Comparison of ENCODE assay signal across 8 cellular contexts in the genomic region with DNA sequence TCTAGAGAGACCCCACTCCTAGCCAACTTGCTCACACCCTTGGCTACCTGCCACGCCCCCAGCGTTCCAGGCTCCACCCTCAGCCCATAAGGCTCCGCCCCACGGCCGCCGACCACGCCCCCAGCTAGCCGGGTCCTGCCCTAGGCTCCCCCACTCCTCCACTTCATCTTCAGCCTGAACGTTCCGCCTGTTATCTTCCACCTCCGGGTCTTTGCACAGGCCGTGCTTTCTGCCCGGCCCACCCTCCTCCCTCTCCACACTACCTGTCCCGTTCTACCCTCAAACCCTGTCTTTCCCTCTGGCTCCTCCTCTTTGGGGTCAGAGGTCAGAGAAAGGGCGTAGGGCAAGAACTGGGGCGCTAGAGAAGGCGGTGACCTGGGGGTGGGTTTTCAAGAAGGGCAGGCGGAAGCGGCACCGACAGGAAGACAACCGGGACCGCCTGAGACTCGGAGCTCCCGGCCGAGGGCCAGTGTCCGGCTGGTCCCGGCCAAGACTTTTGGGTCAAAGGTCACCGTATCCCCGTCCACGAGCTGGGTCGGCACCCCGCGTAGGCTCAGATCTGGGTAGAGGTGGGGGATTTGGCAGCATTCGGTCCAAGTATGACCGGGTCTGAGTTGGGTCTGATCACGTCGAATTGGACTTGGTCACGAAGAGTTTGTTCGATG. TPM values are rescaled to one million over a fixed set of nuclear protein-coding genes. Genes with fewer than 3 reads are reported as not detected.
DNase-seq lines count a peak whose midpoint lies in the region; ATAC-seq, FAIRE-seq and TF ChIP-seq lines count a peak whose summit lies in the region.

No MANE protein-coding gene starts in this region.

- no peaks in the 10 kb centered on the region for H3K36me3 ChIP-seq in HAP-1 (replicated peaks)
- H3K36me3 ChIP-seq in brain microvascular endothelial cell (replicated peaks): no peaks in the 10 kb centered on the region
- no peaks in the 10 kb centered on the region for H3K36me3 ChIP-seq in keratinocyte (ENCODE audit: control insufficient read depth in 2 of 2, extremely low read depth in 1 of 2, insufficient read depth in 2 of 2, low read length in 2 of 2)

- intact Hi-C loops in CD4-positive, alpha-beta T cell (cut with DNase I, micrococcal nuclease): no loop called here

- in situ Hi-C loops in HAP-1 (cut with MboI; ENCODE audit: low sequenced_read_pairs) (no loop called here), brain microvascular endothelial cell (cut with HindIII; ENCODE audit: low pct_ligation_motif_present, low sequenced_read_pairs) (no loop called here)

- peaks cover 58% of the 10 kb centered on the region for H3K27me3 ChIP-seq in CD4-positive, alpha-beta T cell (ENCODE audit: control insufficient read depth, insufficient read depth, low read length)
- H3K27me3 ChIP-seq in HAP-1 (ENCODE audit: low read depth) (0 out of 2 replicates have a peak, but pooled peaks cover 3% of the 10 kb centered on the region), brain microvascular endothelial cell (replicated peaks) (no peaks in the 10 kb centered on the region), keratinocyte (ENCODE audit: control insufficient read depth, extremely low read depth, insufficient read depth, low read length) (peaks cover 31% of the 10 kb centered on the region)

- H3K4me1 ChIP-seq in HAP-1: peaks cover 5% of the 10 kb centered on the region
- peaks cover 7% of the 10 kb centered on the region for H3K4me1 ChIP-seq in keratinocyte (ENCODE audit: control insufficient read depth, extremely low read depth, insufficient read depth, low read length)

- peak overlapping the region; percentile 35 for H3K4me3 ChIP-seq in HAP-1
- peak overlapping the region; percentile 49 for H3K4me3 ChIP-seq in brain microvascular endothelial cell (ENCODE audit: low read depth, low read length)
- peak overlapping the region in 2 of 3 experiments; percentile 12 to 46 for H3K4me3 ChIP-seq in keratinocyte (ENCODE audit: control insufficient read depth in 2 of 3, extremely low read depth in 1 of 3, insufficient read depth in 2 of 3, low read depth in 1 of 3, low read length in 3 of 3)

- POLR2A ChIA-PET in CD4-positive, alpha-beta T cell (lab: Charles Lee): interaction anchor here (0.6 to 1.4 kb wide), 8 partner anchors 20 to 99 kb away, joined by 3 to 6 read pairs (median 4); a partner anchor contains a TSS

- no peaks in the 10 kb centered on the region for H4K20me1 ChIP-seq in keratinocyte (ENCODE audit: control insufficient read depth, extremely low read depth, insufficient read depth, low read length)

- CTCF ChIA-PET in CD4-positive, alpha-beta T cell (lab: Charles Lee): interaction anchor here (1.9 kb wide), 1 partner anchor 55 kb away, joined by 5 read pairs; no protein-coding TSS in a partner anchor

- peak; percentile 18 for ATAC-seq in CD4-positive, alpha-beta T cell (ENCODE audit: poor library complexity)
- no peak for ATAC-seq in stimulated activated memory B cell treated with anti-CD40 and anti-IgM and Interleukin-4, amounts not matched to agents 10 μg/mL and 1 μg/mL and 100 μg/mL, for 72 hours
- ATAC-seq in HG03469 (IDR thresholded peaks at IDR 0.05; ENCODE audit: unreplicated experiment) (no peak), HG03571 (IDR thresholded peaks at IDR 0.05; ENCODE audit: unreplicated experiment) (no peak)

- peak overlapping the region; percentile 62 for H2AFZ ChIP-seq in keratinocyte (ENCODE audit: control insufficient read depth, low read length)

- no peak overlapping the region for H3K9ac ChIP-seq in keratinocyte (ENCODE audit: control insufficient read depth, extremely low read depth, insufficient read depth, low read length)

- peaks cover 22% of the 10 kb centered on the region for H3K4me1 Mint-ChIP-seq in CD4-positive, alpha-beta T cell (ENCODE audit: low read depth)
- peaks cover 37% of the 10 kb centered on the region for H3K4me1 Mint-ChIP-seq in stimulated activated memory B cell treated with anti-CD40 and anti-IgM and Interleukin-4, amounts not matched to agents 10 μg/mL and 1 μg/mL and 100 μg/mL, for 72 hours

- no peak for FAIRE-seq in keratinocyte (lab: Jason Lieb, UNC)

- H3K27ac Mint-ChIP-seq in CD4-positive, alpha-beta T cell: no peak overlapping the region
- H3K27ac Mint-ChIP-seq in stimulated activated memory B cell treated with anti-CD40 and anti-IgM and Interleukin-4, amounts not matched to agents 10 μg/mL and 1 μg/mL and 100 μg/mL, for 72 hours: peak overlapping the region; percentile 78

- peak in 1 of 10 experiments; percentile 18 for DNase-seq in CD4-positive, alpha-beta T cell
- DNase-seq in HAP-1 (ENCODE audit: low spot score in 2 of 2) (peak; percentile 32 to 78), RKO (ENCODE audit: low spot score) (peak; percentile 55), brain microvascular endothelial cell (no peak), keratinocyte (ENCODE audit: low read depth, low spot score) (no peak)

- peak overlapping the region; percentile 81 for H3K4me3 Mint-ChIP-seq in CD4-positive, alpha-beta T cell
- peak overlapping the region; percentile 87 for H3K4me3 Mint-ChIP-seq in stimulated activated memory B cell treated with anti-CD40 and anti-IgM and Interleukin-4, amounts not matched to agents 10 μg/mL and 1 μg/mL and 100 μg/mL, for 72 hours

- peak overlapping the region; percentile 74 for H3K4me2 ChIP-seq in keratinocyte (ENCODE audit: control insufficient read depth, extremely low read depth, insufficient read depth, low read depth, low read length)

- H3K27me3 Mint-ChIP-seq in CD4-positive, alpha-beta T cell: peaks cover 69% of the 10 kb centered on the region
- peaks cover 87% of the 10 kb centered on the region for H3K27me3 Mint-ChIP-seq in stimulated activated memory B cell treated with anti-CD40 and anti-IgM and Interleukin-4, amounts not matched to agents 10 μg/mL and 1 μg/mL and 100 μg/mL, for 72 hours

- H3K36me3 Mint-ChIP-seq in CD4-positive, alpha-beta T cell (ENCODE audit: low read depth): no peaks in the 10 kb centered on the region
- no peaks in the 10 kb centered on the region for H3K36me3 Mint-ChIP-seq in stimulated activated memory B cell treated with anti-CD40 and anti-IgM and Interleukin-4, amounts not matched to agents 10 μg/mL and 1 μg/mL and 100 μg/mL, for 72 hours

- no peak overlapping the region for H3K27ac ChIP-seq in CD4-positive, alpha-beta T cell (ENCODE audit: low read depth, low read length)
- H3K27ac ChIP-seq in brain microvascular endothelial cell (no peak overlapping the region), keratinocyte (ENCODE audit: control insufficient read depth, insufficient read depth, low read length) (no peak overlapping the region)

- H3K9me1 ChIP-seq in keratinocyte (ENCODE audit: control insufficient read depth, extremely low read depth, insufficient read depth, low read length): no peaks in the 10 kb centered on the region

- dilution Hi-C loops in keratinocyte (cut with MboI; ENCODE audit: extremely low pct_ligation_motif_present, low sequenced_read_pairs): no loop called here

- TF ChIP-seq CTCF in CD4-positive, alpha-beta T cell (IDR thresholded peaks at IDR 0.05): no peak
- TF ChIP-seq CTCF in brain microvascular endothelial cell (IDR thresholded peaks at IDR 0.05; ENCODE audit: low read depth, low read length, missing control alignments) (no peak), keratinocyte (optimal IDR thresholded peaks at IDR 0.05 in 1 of 3, IDR thresholded peaks at IDR 0.05 in 1 of 3, conservative IDR thresholded peaks at IDR 0.05 in 1 of 3; ENCODE audit: extremely low read depth in 1 of 3, insufficient read depth in 2 of 3, low read length in 3 of 3) (no peak)

- no peaks in the 10 kb centered on the region for H3K9me3 Mint-ChIP-seq in CD4-positive, alpha-beta T cell
- H3K9me3 Mint-ChIP-seq in stimulated activated memory B cell treated with anti-CD40 and anti-IgM and Interleukin-4, amounts not matched to agents 10 μg/mL and 1 μg/mL and 100 μg/mL, for 72 hours: no peaks in the 10 kb centered on the region

- H3K9me3 ChIP-seq in CD4-positive, alpha-beta T cell (ENCODE audit: control insufficient read depth, low read length): no peaks in the 10 kb centered on the region
- H3K9me3 ChIP-seq in HAP-1 (no peaks in the 10 kb centered on the region), keratinocyte (ENCODE audit: control insufficient read depth, low read depth, low read length) (no peaks in the 10 kb centered on the region)

- H3K79me2 ChIP-seq in keratinocyte (ENCODE audit: control insufficient read depth, insufficient read depth, low read length): no peaks in the 10 kb centered on the region

RNA-seq across cellular contexts. Expression of a gene that starts 2.2 kb away (rescaled TPM):
- total RNA-seq in CD4-positive, alpha-beta T cell: not detected
- polyA plus RNA-seq in keratinocyte: 0.03 TPM in 1 of 3 replicates, not detected in the others
- not detected for polyA plus RNA-seq in keratinocyte (2011; ENCODE audit: low read depth)
- polyA plus RNA-seq in keratinocyte (2011; cell fraction: cytosol; rRNA removed): not detected in 2 replicates
- polyA plus RNA-seq in keratinocyte (2011; cell fraction: nucleus; rRNA removed): 0.20 and 0.31 TPM in 2 replicates
- polyA plus RNA-seq in keratinocyte (2012; ENCODE audit: low replicate concordance): not detected in 2 replicates
- polyA minus RNA-seq in keratinocyte: not detected in 3 replicates
- not detected for polyA minus RNA-seq in keratinocyte (2011; cell fraction: cytosol; rRNA and poly(A)+ RNA removed)
- not detected in 2 replicates for polyA minus RNA-seq in keratinocyte (2011; cell fraction: nucleus; rRNA and poly(A)+ RNA removed)

RNA-seq across cellular contexts. Expression of a gene that starts 20.1 kb away (rescaled TPM):
- total RNA-seq in CD4-positive, alpha-beta T cell: 10 to 100 TPM; 28.9 to 31.2 TPM
- 0.30 to 0.92 TPM (median 0.56 TPM) in 3 replicates for polyA plus RNA-seq in keratinocyte
- polyA plus RNA-seq in keratinocyte (2011; ENCODE audit: low read depth): 0.46 TPM
- polyA plus RNA-seq in keratinocyte (2011; cell fraction: cytosol; rRNA removed): 0.46 and 0.86 TPM in 2 replicates
- polyA plus RNA-seq in keratinocyte (2011; cell fraction: nucleus; rRNA removed): 0.55 and 0.56 TPM in 2 replicates
- polyA plus RNA-seq in keratinocyte (2012; ENCODE audit: low replicate concordance): 0.62 and 1.0 TPM in 2 replicates
- 0.48 to 6.9 TPM (median 4.0 TPM) in 3 replicates for polyA minus RNA-seq in keratinocyte
- polyA minus RNA-seq in keratinocyte (2011; cell fraction: cytosol; rRNA and poly(A)+ RNA removed): 2.1 TPM
- polyA minus RNA-seq in keratinocyte (2011; cell fraction: nucleus; rRNA and poly(A)+ RNA removed): 0.39 and 0.42 TPM in 2 replicates

RNA-seq across cellular contexts. Expression of a gene that starts 31.0 kb away (rescaled TPM):
- 1 to 10 TPM; 2.8 to 3.9 TPM for total RNA-seq in CD4-positive, alpha-beta T cell
- 26.3 to 39.8 TPM (median 26.8 TPM) in 3 replicates for polyA plus RNA-seq in keratinocyte
- polyA plus RNA-seq in keratinocyte (2011; ENCODE audit: low read depth): 1.7 TPM
- 32.5 and 45.0 TPM in 2 replicates for polyA plus RNA-seq in keratinocyte (2011; cell fraction: cytosol; rRNA removed)
- 19.1 and 29.2 TPM in 2 replicates for polyA plus RNA-seq in keratinocyte (2011; cell fraction: nucleus; rRNA removed)
- polyA plus RNA-seq in keratinocyte (2012; ENCODE audit: low replicate concordance): 15.8 and 27.7 TPM in 2 replicates
- 22.0 to 49.3 TPM (median 47.2 TPM) in 3 replicates for polyA minus RNA-seq in keratinocyte
- polyA minus RNA-seq in keratinocyte (2011; cell fraction: cytosol; rRNA and poly(A)+ RNA removed): 34.1 TPM
- 10.8 and 12.0 TPM in 2 replicates for polyA minus RNA-seq in keratinocyte (2011; cell fraction: nucleus; rRNA and poly(A)+ RNA removed)

RNA-seq across cellular contexts. Expression of a gene that starts 50.3 kb away (rescaled TPM):
- 10 to 100 TPM; 18.1 to 18.7 TPM for total RNA-seq in CD4-positive, alpha-beta T cell
- 0.02 to 0.06 TPM in 2 of 3 replicates, not detected in the other for polyA plus RNA-seq in keratinocyte
- not detected for polyA plus RNA-seq in keratinocyte (2011; ENCODE audit: low read depth)
- polyA plus RNA-seq in keratinocyte (2011; cell fraction: cytosol; rRNA removed): not detected in 2 replicates
- polyA plus RNA-seq in keratinocyte (2011; cell fraction: nucleus; rRNA removed): 0.69 and 3.8 TPM in 2 replicates
- polyA plus RNA-seq in keratinocyte (2012; ENCODE audit: low replicate concordance): 0.02 and 0.34 TPM in 2 replicates
- 0.26 to 0.46 TPM in 2 of 3 replicates, not detected in the other for polyA minus RNA-seq in keratinocyte
- polyA minus RNA-seq in keratinocyte (2011; cell fraction: cytosol; rRNA and poly(A)+ RNA removed): not detected
- polyA minus RNA-seq in keratinocyte (2011; cell fraction: nucleus; rRNA and poly(A)+ RNA removed): 0.84 and 2.8 TPM in 2 replicates

RNA-seq across cellular contexts. Expression of a gene that starts 50.4 kb away (rescaled TPM):
- 10 to 100 TPM; 10.6 to 10.7 TPM for total RNA-seq in CD4-positive, alpha-beta T cell
- 28.1 to 72.7 TPM (median 31.3 TPM) in 3 replicates for polyA plus RNA-seq in keratinocyte
- polyA plus RNA-seq in keratinocyte (2011; ENCODE audit: low read depth): 1.4 TPM
- 35.2 and 51.3 TPM in 2 replicates for polyA plus RNA-seq in keratinocyte (2011; cell fraction: cytosol; rRNA removed)
- polyA plus RNA-seq in keratinocyte (2011; cell fraction: nucleus; rRNA removed): 40.5 and 44.3 TPM in 2 replicates
- polyA plus RNA-seq in keratinocyte (2012; ENCODE audit: low replicate concordance): 24.7 and 25.7 TPM in 2 replicates
- 17.7 to 74.4 TPM (median 35.2 TPM) in 3 replicates for polyA minus RNA-seq in keratinocyte
- polyA minus RNA-seq in keratinocyte (2011; cell fraction: cytosol; rRNA and poly(A)+ RNA removed): 50.3 TPM
- polyA minus RNA-seq in keratinocyte (2011; cell fraction: nucleus; rRNA and poly(A)+ RNA removed): 16.6 and 30.2 TPM in 2 replicates

Comparison
In these comparisons a context has a peak if more than half of its experiments do, and no peak if none do; other contexts are left out.
1. DNase-seq: peak in HAP-1 (2 of 2) and RKO (single experiment); none in brain microvascular endothelial cell (single experiment) and keratinocyte (single experiment).
2. Peak in every context shown above with its lines, with median percentiles within 50 percentile points of each other: H3K4me3 ChIP-seq.